8 cellular contexts compared by ENCODE assay signal in the genomic region with DNA sequence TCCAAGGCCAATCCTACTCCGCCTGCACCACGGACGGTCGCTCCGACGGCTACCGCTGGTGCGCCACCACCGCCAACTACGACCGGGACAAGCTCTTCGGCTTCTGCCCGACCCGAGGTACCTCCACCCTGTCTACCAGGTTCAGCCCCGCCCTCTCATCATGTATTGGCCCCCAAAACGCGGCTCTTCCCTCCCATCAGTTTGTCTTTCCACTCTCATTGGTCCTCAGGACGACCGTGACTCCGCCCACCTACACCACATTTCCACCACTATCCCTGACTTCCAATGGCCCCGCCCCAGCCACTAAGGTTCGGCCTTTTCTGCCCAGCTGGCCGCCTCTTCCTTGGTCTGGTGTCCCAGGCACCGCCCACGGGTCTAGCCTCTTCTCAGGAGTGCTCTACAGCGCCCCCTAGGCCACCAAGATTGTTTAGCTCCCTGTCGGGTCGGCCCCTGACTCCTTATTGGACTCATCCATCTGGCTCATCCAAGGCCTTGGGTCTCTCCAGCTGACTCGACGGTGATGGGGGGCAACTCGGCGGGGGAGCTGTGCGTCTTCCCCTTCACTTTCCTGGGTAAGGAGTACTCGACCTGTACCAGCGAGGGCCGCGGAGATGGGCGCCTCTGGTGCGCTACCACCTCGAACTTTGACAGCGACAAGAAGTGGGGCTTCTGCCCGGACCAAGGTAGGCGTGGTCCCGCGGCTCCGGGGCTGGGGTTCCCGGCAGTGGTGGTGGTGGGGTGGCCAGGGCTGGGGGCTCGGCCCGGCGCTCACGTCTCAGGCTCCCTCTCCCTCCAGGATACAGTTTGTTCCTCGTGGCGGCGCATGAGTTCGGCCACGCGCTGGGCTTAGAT. TPM values are rescaled to one million over a fixed set of nuclear protein-coding genes. Genes with fewer than 3 reads are reported as not detected.
DNase-seq lines count a peak whose midpoint lies in the region; ATAC-seq and TF ChIP-seq lines count a peak whose summit lies in the region.

No MANE protein-coding gene starts in this region.

- intact Hi-C loops in left cardiac atrium (cut with DNase I): no loop called here

- TF ChIP-seq POLR2A in GM18505 (IDR thresholded peaks at IDR 0.05; ENCODE audit: borderline replicate concordance, extremely low read depth, insufficient read depth, insufficient read length): no peak

- no peak overlapping the region for H3K27ac Mint-ChIP-seq in activated CD8-positive, alpha-beta memory T cell treated with anti-CD3 and anti-CD28 coated beads, Interleukin-2, amount 10 ng/mL, durations not matched to agents 7 days and 5 days

- DNase-seq in COLO829 (ENCODE audit: low spot score): peak; percentile 95
- DNase-seq in LHCN-M2 (ENCODE audit: low read depth): peak; percentile 43
- peak; percentile 70 for DNase-seq in activated CD8-positive, alpha-beta memory T cell treated with anti-CD3 and anti-CD28 coated beads, Interleukin-2, amount 10 ng/mL, durations not matched to agents 7 days and 5 days
- peak; percentile 73 for DNase-seq in left cardiac atrium
- DNase-seq in stimulated activated CD4-positive, alpha-beta T cell treated with anti-CD3 and anti-CD28 coated beads, Interleukin-4, amount 100 ng/mL, for 48 hours (ENCODE audit: low read depth in 2 of 2): peak; percentile 44 to 68
- DNase-seq in medulla oblongata (ENCODE audit: extremely low spot score): no peak

- ATAC-seq in activated CD8-positive, alpha-beta memory T cell treated with anti-CD3 and anti-CD28 coated beads, Interleukin-2, amount 10 ng/mL, durations not matched to agents 7 days and 5 days: no peak
- ATAC-seq in left cardiac atrium (peak; percentile 13 to 27), GM18505 (IDR thresholded peaks at IDR 0.05; ENCODE audit: unreplicated experiment) (no peak), HG03565 (IDR thresholded peaks at IDR 0.05; ENCODE audit: unreplicated experiment) (no peak)

- H3K4me3 Mint-ChIP-seq in activated CD8-positive, alpha-beta memory T cell treated with anti-CD3 and anti-CD28 coated beads, Interleukin-2, amount 10 ng/mL, durations not matched to agents 7 days and 5 days: no peak overlapping the region

- H3K27me3 Mint-ChIP-seq in activated CD8-positive, alpha-beta memory T cell treated with anti-CD3 and anti-CD28 coated beads, Interleukin-2, amount 10 ng/mL, durations not matched to agents 7 days and 5 days: peaks cover 70% of the 10 kb centered on the region

- no peaks in the 10 kb centered on the region for H3K9me3 Mint-ChIP-seq in activated CD8-positive, alpha-beta memory T cell treated with anti-CD3 and anti-CD28 coated beads, Interleukin-2, amount 10 ng/mL, durations not matched to agents 7 days and 5 days (ENCODE audit: low read depth)

- CTCF ChIA-PET in activated CD8-positive, alpha-beta memory T cell treated with anti-CD3 and anti-CD28 coated beads, Interleukin-2, amount 10 ng/mL, durations not matched to agents 7 days and 5 days (lab: Charles Lee): interaction anchor here (0.5 to 13.0 kb wide), 13 partner anchors 11 to 202 kb away, joined by 3 to 289 read pairs (median 4); a partner anchor contains a TSS

- H3K4me1 Mint-ChIP-seq in activated CD8-positive, alpha-beta memory T cell treated with anti-CD3 and anti-CD28 coated beads, Interleukin-2, amount 10 ng/mL, durations not matched to agents 7 days and 5 days: peaks cover 53% of the 10 kb centered on the region

- H3K36me3 Mint-ChIP-seq in activated CD8-positive, alpha-beta memory T cell treated with anti-CD3 and anti-CD28 coated beads, Interleukin-2, amount 10 ng/mL, durations not matched to agents 7 days and 5 days: peaks cover 3% of the 10 kb centered on the region

RNA-seq across cellular contexts. Expression of a gene that starts 3.1 kb away (rescaled TPM):
- total RNA-seq in LHCN-M2 (2014; rRNA removed): not detected in 2 replicates
- polyA plus RNA-seq in LHCN-M2 (2012): not detected
- under 1 TPM in 1 of 2 experiments, not detected in 1; 0.30 TPM for total RNA-seq in activated CD8-positive, alpha-beta memory T cell treated with anti-CD3 and anti-CD28 coated beads, Interleukin-2, amount 10 ng/mL, durations not matched to agents 7 days and 5 days
- total RNA-seq in left cardiac atrium: 1 to 10 TPM; 1.1 to 1.4 TPM

RNA-seq across cellular contexts. Expression of a gene that starts 17.2 kb away (rescaled TPM):
- under 0.01 TPM in 1 of 2 replicates, not detected in the other for total RNA-seq in LHCN-M2 (2014; rRNA removed)
- 1.1 TPM for polyA plus RNA-seq in LHCN-M2 (2012)
- total RNA-seq in activated CD8-positive, alpha-beta memory T cell treated with anti-CD3 and anti-CD28 coated beads, Interleukin-2, amount 10 ng/mL, durations not matched to agents 7 days and 5 days: 1 to 10 TPM; 1.7 to 2.0 TPM
- 1 to 10 TPM; 2.6 to 3.2 TPM for total RNA-seq in left cardiac atrium

RNA-seq across cellular contexts. Expression of a gene that starts 39.9 kb away (rescaled TPM):
- total RNA-seq in LHCN-M2 (2014; rRNA removed) (15.3 and 15.9 TPM in 2 replicates), left cardiac atrium (1 to 10 TPM; 9.1 to 9.8 TPM)
- polyA plus RNA-seq in LHCN-M2 (2012): 8.5 TPM
- 10 to 100 TPM; 39.4 to 40.6 TPM for total RNA-seq in activated CD8-positive, alpha-beta memory T cell treated with anti-CD3 and anti-CD28 coated beads, Interleukin-2, amount 10 ng/mL, durations not matched to agents 7 days and 5 days

Comparison
In these comparisons a context has a peak if more than half of its experiments do, and no peak if none do; other contexts are left out.
1. ATAC-seq: peak in left cardiac atrium (2 of 2); none in activated CD8-positive, alpha-beta memory T cell treated with anti-CD3 and anti-CD28 coated beads, Interleukin-2, amount 10 ng/mL, durations not matched to agents 7 days and 5 days (single experiment), GM18505 (single experiment) and HG03565 (single experiment).